8 cellular contexts compared by ENCODE assay signal in the genomic region with DNA sequence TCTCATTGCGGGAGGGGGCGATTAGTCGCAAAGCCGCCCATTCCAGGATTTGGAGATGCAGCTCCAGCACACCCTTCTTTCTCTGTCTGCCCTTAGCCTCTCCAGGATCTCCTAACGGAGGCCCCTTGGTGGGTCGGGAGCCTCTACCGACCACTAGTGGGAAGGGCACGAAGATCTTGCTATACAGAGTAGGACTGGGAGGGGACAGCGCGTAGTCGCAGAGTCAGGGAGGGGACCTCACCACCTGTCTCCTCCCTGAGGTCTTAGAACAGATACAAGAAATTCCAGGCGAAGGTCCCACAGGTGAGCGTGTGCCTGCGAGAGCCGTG. TPM values are rescaled to one million over a fixed set of nuclear protein-coding genes. Genes with fewer than 3 reads are reported as not detected.
DNase-seq lines count a peak whose midpoint lies in the region; TF ChIP-seq lines count a peak whose summit lies in the region.

No MANE protein-coding gene starts in this region.

- H3K9ac ChIP-seq in adipocyte (ENCODE audit: low read length) (no peak overlapping the region), stomach smooth muscle (ENCODE audit: low read length in 2 of 2) (no peak overlapping the region)

- H3K4me1 ChIP-seq in BE2C (peaks cover 19% of the 10 kb centered on the region), adipocyte (ENCODE audit: control insufficient read depth, insufficient read depth, low read length) (no peaks in the 10 kb centered on the region), stomach smooth muscle (ENCODE audit: control insufficient read depth, insufficient read depth, low read length) (peaks cover 11% of the 10 kb centered on the region)

- no peak overlapping the region for H3K27ac ChIP-seq in stomach smooth muscle (ENCODE audit: low read length)

- no peak for DNase-seq in BE2C
- peak; percentile 84 for DNase-seq in HuH-7.5 (ENCODE audit: low spot score)
- DNase-seq in adipocyte (ENCODE audit: low read depth), result peak; percentile 24
- no peak for DNase-seq in immature natural killer cell
- no peak for DNase-seq in DMS79 treated with DMSO at 0.1 percent for 48 hours (lab: John Stamatoyannopoulos, UW)
- no peak for DNase-seq in mesenteric fat pad (ENCODE audit: low spot score)
- no peak for DNase-seq in stimulated activated CD4-positive, alpha-beta T cell treated with anti-CD3 and anti-CD28 coated beads, Interleukin-1b, Interleukin-23, amount 100 ng/mL, for 48 hours

- H3K27me3 ChIP-seq in BE2C (peaks cover 17% of the 10 kb centered on the region), adipocyte (replicated peaks; ENCODE audit: control insufficient read depth, insufficient read depth, low read length) (peaks cover 52% of the 10 kb centered on the region), stomach smooth muscle (ENCODE audit: control insufficient read depth in 1 of 2, insufficient read depth in 2 of 2, low read length in 2 of 2) (peaks cover 27 to 39% of the 10 kb centered on the region in 2 donors)

- H3K4me1 Mint-ChIP-seq in immature natural killer cell, result peaks cover 0 to 5% of the 10 kb centered on the region in 2 donors

- H3K9me3 Mint-ChIP-seq in immature natural killer cell, result peaks cover 0 to 4% (median 0%) of the 10 kb centered on the region in 6 donors

- H3K9me3 ChIP-seq in BE2C, result peaks cover 4% of the 10 kb centered on the region; the same call in 1 of the 2 replicates
- no peaks in the 10 kb centered on the region for H3K9me3 ChIP-seq in adipocyte (ENCODE audit: control insufficient read depth, low read length)
- no peaks in the 10 kb centered on the region for H3K9me3 ChIP-seq in stomach smooth muscle (ENCODE audit: control insufficient read depth in 2 of 2, low read length in 2 of 2)

- peak overlapping the region in 3 of 5 donors; percentile 34 to 66 (median 53) for H3K4me3 Mint-ChIP-seq in immature natural killer cell

- H3K36me3 ChIP-seq in BE2C (no peaks in the 10 kb centered on the region), adipocyte (ENCODE audit: control insufficient read depth, insufficient read depth, low read length, severe bottlenecking) (no peaks in the 10 kb centered on the region), stomach smooth muscle (ENCODE audit: control insufficient read depth in 2 of 2, insufficient read depth in 2 of 2, low read length in 2 of 2) (no peaks in the 10 kb centered on the region)

- peak; percentile 35 for TF ChIP-seq CTCF in BE2C (IDR thresholded peaks at IDR 0.05; ENCODE audit: low read depth, low read length)

- H3K4me3 ChIP-seq in BE2C (ENCODE audit: low read depth, low read length) (no peak overlapping the region), adipocyte (ENCODE audit: low read length) (no peak overlapping the region), stomach smooth muscle (ENCODE audit: low read length in 2 of 2) (peak overlapping the region; percentile 51 to 67)

- no peak overlapping the region for H3K27ac Mint-ChIP-seq in immature natural killer cell

- H3K36me3 Mint-ChIP-seq in immature natural killer cell, result no peaks in the 10 kb centered on the region

- peaks cover 2 to 13% (median 4%) of the 10 kb centered on the region in 3 donors for H3K27me3 Mint-ChIP-seq in immature natural killer cell (ENCODE audit: low read depth in 3 of 3)

RNA-seq across cellular contexts. Expression of gene SMTNL2, which starts 0.6 kb away (rescaled TPM):
- 2.1 TPM for polyA plus RNA-seq in BE2C (2012; ENCODE audit: insufficient read depth, insufficient read length, low read depth)
- polyA plus RNA-seq in immature natural killer cell, result not detected
- 0.74 TPM for total RNA-seq in mesenteric fat pad

RNA-seq across cellular contexts. Expression of gene GGT6, which starts 23.4 kb away (rescaled TPM):
- polyA plus RNA-seq in BE2C (2012; ENCODE audit: insufficient read depth, insufficient read length, low read depth), result not detected
- not detected for polyA plus RNA-seq in immature natural killer cell
- total RNA-seq in mesenteric fat pad, result not detected

RNA-seq across cellular contexts. Expression of gene MYBBP1A, which starts 28.6 kb away (rescaled TPM):
- polyA plus RNA-seq in BE2C (2012; ENCODE audit: insufficient read depth, insufficient read length, low read depth), result 97.1 TPM
- polyA plus RNA-seq in immature natural killer cell, result 10 to 100 TPM in 1 of 3 donors, 1 to 10 TPM in 2; 3.5 to 21.9 (median 7.2) TPM
- total RNA-seq in mesenteric fat pad, result 54.0 TPM

RNA-seq across cellular contexts. Expression of gene ALOX15, which starts 57.7 kb away (rescaled TPM):
- not detected for polyA plus RNA-seq in BE2C (2012; ENCODE audit: insufficient read depth, insufficient read length, low read depth)
- not detected for polyA plus RNA-seq in immature natural killer cell
- total RNA-seq in mesenteric fat pad, result not detected

Comparison
In these comparisons a context has a peak if more than half of its experiments do, and no peak if none do; other contexts are left out.
1. DNase-seq: peak in HuH-7.5 (single experiment) and adipocyte (single experiment); none in BE2C (single experiment), immature natural killer cell (0 of 3), DMS79 treated with DMSO at 0.1 percent for 48 hours (single experiment), mesenteric fat pad (single experiment) and stimulated activated CD4-positive, alpha-beta T cell treated with anti-CD3 and anti-CD28 coated beads, Interleukin-1b, Interleukin-23, amount 100 ng/mL, for 48 hours (single experiment).
2. H3K4me3 ChIP-seq: peak in stomach smooth muscle (2 of 2); none in BE2C (single experiment) and adipocyte (single experiment).